Comparison of ENCODE assay signal across 7 cellular contexts in the genomic region with DNA sequence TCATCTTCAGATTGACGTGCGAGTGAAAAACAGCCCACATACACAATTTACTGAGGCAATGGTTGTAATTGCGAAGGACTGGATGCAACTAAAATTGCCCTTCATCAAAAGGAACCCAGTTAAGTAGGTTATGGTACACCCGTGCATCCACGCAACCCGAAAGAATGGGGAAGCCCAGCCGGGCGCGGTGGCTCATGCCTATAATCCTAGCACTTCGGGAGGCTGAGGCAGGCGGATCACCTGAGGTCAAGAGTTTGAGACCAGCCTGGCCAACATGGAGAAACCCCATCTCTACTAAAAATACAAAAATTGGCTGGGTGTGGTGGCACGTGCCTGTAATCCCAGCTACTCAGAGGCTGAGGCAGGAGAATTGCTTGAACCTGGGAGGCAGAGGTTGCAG. TPM values are rescaled to one million over a fixed set of nuclear protein-coding genes. Genes with fewer than 3 reads are reported as not detected.
"Had no signal": no experiment of that assay in that cellular context is flagged by ENCODE, and none has a peak within 500 bp of the region (broad histone marks: within the 10 kb centered on the region; RNA-seq: fewer than 3 reads in every experiment).

No MANE protein-coding gene starts in this region.

RNA-seq across cellular contexts. Expression of a gene that starts 50.6 kb away (rescaled TPM):
- total RNA-seq: occipital lobe, osteoblast, pulmonary artery endothelial cell, subcutaneous adipose tissue, thoracic aorta, tibial nerve had no signal
- polyA plus RNA-seq: neural cell had no signal
